ENCODE assay signal across 15 cellular contexts in genomic region chr19:814108-815078, GRCh38. TPM values are rescaled to one million over a fixed set of nuclear protein-coding genes. Genes with fewer than 3 reads are reported as not detected.
DNase-seq lines count a peak whose midpoint lies in the region; ATAC-seq, FAIRE-seq and TF ChIP-seq lines count a peak whose summit lies in the region.
"Had no signal": no experiment of that assay in that cellular context is flagged by ENCODE, and none has a peak within 500 bp of the region (broad histone marks: within the 10 kb centered on the region; RNA-seq: fewer than 3 reads in every experiment).

No MANE protein-coding gene starts in this region.

- intact Hi-C loops in heart left ventricle (cut with DNase I) = no loop called here
- intact Hi-C loops in Right ventricle myocardium superior (cut with DNase I) = no loop called here
- intact Hi-C loops in upper lobe of right lung (cut with DNase I) = no loop called here

- DNase-seq in heart left ventricle (peak in 2 of 5 donors; percentile 19 to 27), Right ventricle myocardium superior (no peak), T-helper 17 cell (no peak), left lobe of liver (ENCODE audit: low spot score) (no peak), upper lobe of right lung (peak; percentile 65), frontal cortex (ENCODE audit: low spot score in 2 of 2) (no peak), HPDE6-E6E7 (ENCODE audit: extremely low spot score) (no peak)
- DNase-seq: activated gamma-delta T cell, colonic mucosa, NCI-H1105 treated with DMSO at 0.1 percent for 48 hours, NCI-H524 treated with DMSO at 0.1 percent for 48 hours, nephron progenitor cell had no signal

- no peak overlapping the region for H3K4me3 ChIP-seq in heart left ventricle
- no peak overlapping the region for H3K4me3 ChIP-seq in upper lobe of right lung
- H3K4me3 ChIP-seq: colonic mucosa, SJSA1 had no signal

- no peaks in the 10 kb centered on the region for H3K36me3 Mint-ChIP-seq in T-helper 17 cell (ENCODE audit: low read depth)

- TF ChIP-seq POLR2A in heart left ventricle (IDR thresholded peaks at IDR 0.05) = no peak

- TF ChIP-seq CTCF in heart left ventricle (IDR thresholded peaks at IDR 0.05) (no peak), upper lobe of right lung (IDR thresholded peaks at IDR 0.05) (no peak)

- no peak overlapping the region for H3K27ac Mint-ChIP-seq in T-helper 17 cell
- H3K27ac Mint-ChIP-seq: nephron progenitor cell had no signal

- 87 to 95% (median 92%) methylated on average over 40 to 50 of the region's 50 CpGs for WGBS in heart left ventricle, 4 donors

- H3K27me3 Mint-ChIP-seq in T-helper 17 cell = no peaks in the 10 kb centered on the region

- no peaks in the 10 kb centered on the region for H3K4me1 Mint-ChIP-seq in T-helper 17 cell

- H3K27me3 ChIP-seq in heart left ventricle (no peaks in the 10 kb centered on the region), upper lobe of right lung (no peaks in the 10 kb centered on the region)
- H3K27me3 ChIP-seq: colonic mucosa, SJSA1 had no signal

- no peak for FAIRE-seq in frontal cortex (lab: Jason Lieb, UNC)

- H3K27ac ChIP-seq in heart left ventricle (no peak overlapping the region), upper lobe of right lung (no peak overlapping the region)
- H3K27ac ChIP-seq: colonic mucosa, SJSA1 had no signal

- ATAC-seq in heart left ventricle (peak; percentile 9 to 35 (median 19)), Right ventricle myocardium superior (ENCODE audit: poor library complexity) (no peak), T-helper 17 cell (peak; percentile 4), left lobe of liver (peak; percentile 32), upper lobe of right lung (peak; percentile 3), GM18519 (IDR thresholded peaks at IDR 0.05; ENCODE audit: low FRiP score, unreplicated experiment) (no peak)

- H3K4me1 ChIP-seq in heart left ventricle (no peaks in the 10 kb centered on the region), upper lobe of right lung (no peaks in the 10 kb centered on the region)
- H3K4me1 ChIP-seq: colonic mucosa, SJSA1 had no signal

- peaks cover 0 to 45% (median 36%) of the 10 kb centered on the region in 9 donors for H3K36me3 ChIP-seq in heart left ventricle
- H3K36me3 ChIP-seq in upper lobe of right lung = peaks cover 28% of the 10 kb centered on the region

- H3K9me3 ChIP-seq in heart left ventricle (no peaks in the 10 kb centered on the region), T-helper 17 cell (ENCODE audit: control insufficient read depth, low read length, poor library complexity, severe bottlenecking) (no peaks in the 10 kb centered on the region), upper lobe of right lung (no peaks in the 10 kb centered on the region)
- H3K9me3 ChIP-seq: colonic mucosa, SJSA1 had no signal

- peak overlapping the region; percentile 37 for H3K4me3 Mint-ChIP-seq in T-helper 17 cell
- H3K4me3 Mint-ChIP-seq: nephron progenitor cell had no signal

RNA-seq across cellular contexts. Expression of gene PLPPR3, which starts 7.4 kb away (rescaled TPM):
- total RNA-seq in heart left ventricle (under 1 TPM in 3 of 9 donors, not detected in 6; 0.10 to 0.50 (median 0.14) TPM), Right ventricle myocardium superior (not detected), T-helper 17 cell (not detected), left lobe of liver (not detected), upper lobe of right lung (0.46 TPM), frontal cortex (119 TPM)
- polyA plus RNA-seq in heart left ventricle = not detected
- total RNA-seq: HT1080 had no signal

RNA-seq across cellular contexts. Expression of gene AZU1, which starts 13.2 kb away (rescaled TPM):
- total RNA-seq in heart left ventricle = 1 to 10 TPM in 1 of 9 donors, under 1 TPM in 1, not detected in 7; 0.20 to 3.3 TPM
- polyA plus RNA-seq in heart left ventricle = under 1 TPM in 1 of 2 donors, not detected in 1; 0.11 TPM
- not detected for total RNA-seq in Right ventricle myocardium superior
- 1 to 10 TPM in 1 of 2 donors, under 1 TPM in 1; 0.90 to 1.2 TPM for total RNA-seq in T-helper 17 cell
- 0.60 TPM for total RNA-seq in left lobe of liver
- total RNA-seq in upper lobe of right lung = 0.75 TPM
- 0.41 TPM for total RNA-seq in frontal cortex
- total RNA-seq: HT1080, SJSA1 had no signal

RNA-seq across cellular contexts. Expression of gene PTBP1, which starts 17.1 kb away (rescaled TPM):
- total RNA-seq in heart left ventricle (100 to 1,000 TPM in 1 of 9 donors, 10 to 100 TPM in 8; 47.6 to 144 (median 55.6) TPM), Right ventricle myocardium superior (56.0 TPM), T-helper 17 cell (100 to 1,000 TPM; 334 to 341 TPM), left lobe of liver (115 TPM), upper lobe of right lung (245 TPM), frontal cortex (28.1 TPM)
- polyA plus RNA-seq in heart left ventricle = 10 to 100 TPM; 39.2 to 52.2 TPM

RNA-seq across cellular contexts. Expression of gene PRTN3, which starts 26.4 kb away (rescaled TPM):
- total RNA-seq in heart left ventricle (under 1 TPM in 1 of 9 donors, not detected in 8; 0.40 TPM), Right ventricle myocardium superior (not detected), T-helper 17 cell (not detected), left lobe of liver (0.23 TPM), upper lobe of right lung (not detected), frontal cortex (1.2 TPM)
- polyA plus RNA-seq in heart left ventricle = under 1 TPM in 1 of 2 donors, not detected in 1; 0.11 TPM
- total RNA-seq: colonic mucosa, HT1080, SJSA1 had no signal

RNA-seq across cellular contexts. Expression of gene ELANE, which starts 37.7 kb away (rescaled TPM):
- total RNA-seq in heart left ventricle (1 to 10 TPM in 2 of 9 donors, under 1 TPM in 2, not detected in 5; 0.42 to 1.8 (median 1.3) TPM), Right ventricle myocardium superior (1.3 TPM), T-helper 17 cell (not detected), left lobe of liver (0.58 TPM), upper lobe of right lung (0.52 TPM), frontal cortex (not detected)
- 1 to 10 TPM in 1 of 2 donors, under 1 TPM in 1; 0.53 to 1.4 TPM for polyA plus RNA-seq in heart left ventricle
- total RNA-seq: colonic mucosa, HT1080, SJSA1 had no signal

Comparison
In these comparisons a context has a peak if more than half of its experiments do, and no peak if none do; other contexts are left out.
1. ATAC-seq: peak in heart left ventricle (4 of 4), T-helper 17 cell (single experiment), left lobe of liver (single experiment) and upper lobe of right lung (single experiment); none in Right ventricle myocardium superior (single experiment) and GM18519 (single experiment).
2. RNA of gene PLPPR3, which starts 7.4 kb away (total RNA-seq): 119 TPM in frontal cortex (single experiment); 0.46 TPM in upper lobe of right lung (single experiment), not detected in T-helper 17 cell, 0.10 to 0.50 TPM in heart left ventricle, not detected in Right ventricle myocardium superior (single experiment) and not detected in left lobe of liver (single experiment); every median in the first group is over 10 times any median in the second.